In the genomic region with DNA sequence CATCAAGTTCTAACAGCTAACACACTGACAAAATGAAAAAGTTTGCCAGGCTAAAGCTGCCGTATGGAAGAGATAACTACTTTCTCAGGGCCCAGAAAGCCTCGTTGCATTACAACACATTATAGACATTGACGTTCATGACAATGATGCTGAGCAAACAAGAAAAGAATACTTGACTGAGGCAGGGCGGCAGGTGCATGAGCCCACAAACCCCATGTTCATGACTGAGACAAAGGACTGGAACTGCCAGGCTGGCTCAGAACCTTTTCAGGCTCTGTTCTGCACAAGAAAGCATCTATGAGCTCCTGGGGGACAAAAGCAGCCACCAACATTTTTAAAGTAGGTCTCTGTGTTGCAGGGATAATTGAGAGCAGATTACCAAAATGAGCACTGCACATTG, we compare ENCODE assay signal across 22 cellular contexts. TPM values are rescaled to one million over a fixed set of nuclear protein-coding genes. Genes with fewer than 3 reads are reported as not detected.
DNase-seq lines count a peak whose midpoint lies in the region; ATAC-seq and TF ChIP-seq lines count a peak whose summit lies in the region.
"Had no signal": no experiment of that assay in that cellular context is flagged by ENCODE, and none has a peak within 500 bp of the region (broad histone marks: within the 10 kb centered on the region; RNA-seq: fewer than 3 reads in every experiment).

No MANE protein-coding gene starts in this region.

- no peaks in the 10 kb centered on the region for H3K9me2 ChIP-seq in GM23338 (ENCODE audit: insufficient read depth)

- H3K4me1 Mint-ChIP-seq in GM23338, result peaks cover 8% of the 10 kb centered on the region
- H3K4me1 Mint-ChIP-seq in activated CD4-positive, alpha-beta memory T cell treated with anti-CD3 and anti-CD28 coated beads, Interleukin-2, amount 10 ng/mL, durations not matched to agents 7 days and 5 days, result peaks cover 14% of the 10 kb centered on the region

- H2AFZ ChIP-seq in GM23338, result no peak overlapping the region

- H4K20me1 ChIP-seq in GM23338 (replicated peaks; ENCODE audit: insufficient read depth), result no peaks in the 10 kb centered on the region

- no peak for DNase-seq in GM23338 (ENCODE audit: low spot score)
- DNase-seq in NCI-H2029 (lab: John Stamatoyannopoulos, UW), result peak; percentile 89
- DNase-seq in NCI-H748 treated with DMSO at 0.1 percent for 48 hours (lab: John Stamatoyannopoulos, UW), result peak; percentile 69
- peak; percentile 10 for DNase-seq in retina
- DNase-seq in activated CD4-positive, alpha-beta memory T cell treated with anti-CD3 and anti-CD28 coated beads, Interleukin-2, amount 10 ng/mL, durations not matched to agents 7 days and 5 days, result no peak
- DNase-seq in tibial nerve (ENCODE audit: low spot score in 2 of 2), result no peak
- DNase-seq: activated naive CD4-positive, alpha-beta T cell; activated T-cell treated with anti-CD3 and anti-CD28 coated beads, Interleukin-2, amount 50 U/mL, for 1 hour; adrenal gland; CD4-positive, alpha-beta T cell; colonic mucosa; DMS79 treated with DMSO at 0.1 percent for 48 hours; KBM-7; NCI-H446 treated with DMSO at 0.1 percent for 48 hours; RPMI8226; stimulated activated CD4-positive, alpha-beta T cell treated with anti-CD3 and anti-CD28 coated beads, Interleukin-1b, Interleukin-23, amount 100 ng/mL, for 48 hours had no signal

- ATAC-seq in GM23338 (peak; percentile 29; the same call in 1 of the 3 replicates), gastroesophageal sphincter (no peak)
- ATAC-seq: activated CD4-positive, CD25-positive, alpha-beta regulatory T cell treated with anti-CD3 and anti-CD28 coated beads, Interleukin-2, amount 50 U/mL, for 24 hours; GM12878 had no signal

- no peaks in the 10 kb centered on the region for H3K36me3 ChIP-seq in GM23338 (ENCODE audit: insufficient read depth)
- no peaks in the 10 kb centered on the region for H3K36me3 ChIP-seq in gastroesophageal sphincter
- H3K36me3 ChIP-seq in tibial nerve, result no peaks in the 10 kb centered on the region
- H3K36me3 ChIP-seq: adrenal gland, colonic mucosa, vagina had no signal

- TF ChIP-seq EP300 in gastroesophageal sphincter (IDR thresholded peaks at IDR 0.05), result no peak
- no peak for TF ChIP-seq EP300 in tibial nerve (IDR thresholded peaks at IDR 0.05)

- no peak overlapping the region for H3K27ac ChIP-seq in GM23338 (ENCODE audit: low read depth)
- H3K27ac ChIP-seq in gastroesophageal sphincter, result no peak overlapping the region
- H3K27ac ChIP-seq in tibial nerve, result no peak overlapping the region
- H3K27ac ChIP-seq: adrenal gland, colonic mucosa, skin epidermis, vagina had no signal

- no peaks in the 10 kb centered on the region for H3F3A ChIP-seq in GM23338 (replicated peaks; ENCODE audit: low read depth)

- no peaks in the 10 kb centered on the region for H3K79me2 ChIP-seq in GM23338 (replicated peaks; ENCODE audit: insufficient read depth)

- H3K9me3 ChIP-seq in gastroesophageal sphincter (no peaks in the 10 kb centered on the region), tibial nerve (peaks cover 0 to 2% (median 0%) of the 10 kb centered on the region in 4 donors)
- H3K9me3 ChIP-seq: adrenal gland, colonic mucosa, vagina had no signal

- POLR2A ChIA-PET in activated CD4-positive, alpha-beta memory T cell treated with anti-CD3 and anti-CD28 coated beads, Interleukin-2, amount 10 ng/mL, durations not matched to agents 7 days and 5 days (lab: Charles Lee), result no interaction called here

- TF ChIP-seq CTCF in GM23338 (conservative IDR thresholded peaks at IDR 0.05; ENCODE audit: low read depth in 2 of 2), result no peak
- TF ChIP-seq CTCF in gastroesophageal sphincter (IDR thresholded peaks at IDR 0.05), result no peak
- TF ChIP-seq CTCF in tibial nerve (IDR thresholded peaks at IDR 0.05), result no peak

- H3K9me3 Mint-ChIP-seq in GM23338, result peaks cover 19% of the 10 kb centered on the region; the same call in 2 of the 3 replicates
- H3K9me3 Mint-ChIP-seq in activated CD4-positive, alpha-beta memory T cell treated with anti-CD3 and anti-CD28 coated beads, Interleukin-2, amount 10 ng/mL, durations not matched to agents 7 days and 5 days, result no peaks in the 10 kb centered on the region
- H3K9me3 Mint-ChIP-seq: CD4-positive, alpha-beta T cell had no signal

- H3K4me1 ChIP-seq in GM23338 (ENCODE audit: insufficient read depth) (no peaks in the 10 kb centered on the region), gastroesophageal sphincter (no peaks in the 10 kb centered on the region), tibial nerve (no peaks in the 10 kb centered on the region)
- H3K4me1 ChIP-seq: adrenal gland, colonic mucosa, vagina had no signal

- no peak overlapping the region for H3K4me3 ChIP-seq in GM23338
- no peak overlapping the region for H3K4me3 ChIP-seq in gastroesophageal sphincter
- no peak overlapping the region for H3K4me3 ChIP-seq in tibial nerve
- H3K4me3 ChIP-seq: adrenal gland, colonic mucosa, GM12878, skin epidermis, vagina had no signal

- H3K36me3 Mint-ChIP-seq in GM23338 (ENCODE audit: low read depth), result peaks cover 14% of the 10 kb centered on the region; the same call in 2 of the 3 replicates
- peaks cover 4% of the 10 kb centered on the region for H3K36me3 Mint-ChIP-seq in activated CD4-positive, alpha-beta memory T cell treated with anti-CD3 and anti-CD28 coated beads, Interleukin-2, amount 10 ng/mL, durations not matched to agents 7 days and 5 days (ENCODE audit: low read depth)

- TF ChIP-seq POLR2A in gastroesophageal sphincter (IDR thresholded peaks at IDR 0.05), result no peak
- no peak for TF ChIP-seq POLR2A in tibial nerve (IDR thresholded peaks at IDR 0.05)

- CTCF ChIA-PET in activated CD4-positive, alpha-beta memory T cell treated with anti-CD3 and anti-CD28 coated beads, Interleukin-2, amount 10 ng/mL, durations not matched to agents 7 days and 5 days (lab: Charles Lee), result interaction anchor here (1.9 kb wide), 1 partner anchor 18 kb away, joined by 10 read pairs; no protein-coding TSS in a partner anchor

- no peak overlapping the region for H3K4me3 Mint-ChIP-seq in GM23338
- H3K4me3 Mint-ChIP-seq in activated CD4-positive, alpha-beta memory T cell treated with anti-CD3 and anti-CD28 coated beads, Interleukin-2, amount 10 ng/mL, durations not matched to agents 7 days and 5 days, result no peak overlapping the region
- H3K4me3 Mint-ChIP-seq: CD4-positive, alpha-beta T cell had no signal

- H3K27me3 ChIP-seq in GM23338 (ENCODE audit: insufficient read depth), result no peaks in the 10 kb centered on the region
- no peaks in the 10 kb centered on the region for H3K27me3 ChIP-seq in gastroesophageal sphincter
- no peaks in the 10 kb centered on the region for H3K27me3 ChIP-seq in tibial nerve
- H3K27me3 ChIP-seq: adrenal gland, colonic mucosa, vagina had no signal

- peaks cover 2% of the 10 kb centered on the region for H3K27me3 Mint-ChIP-seq in GM23338 (ENCODE audit: insufficient read depth, low read depth, poor library complexity)
- H3K27me3 Mint-ChIP-seq in activated CD4-positive, alpha-beta memory T cell treated with anti-CD3 and anti-CD28 coated beads, Interleukin-2, amount 10 ng/mL, durations not matched to agents 7 days and 5 days, result no peaks in the 10 kb centered on the region
- H3K27me3 Mint-ChIP-seq: CD4-positive, alpha-beta T cell had no signal

- H3K4me2 ChIP-seq in GM23338, result no peak overlapping the region

- no peak overlapping the region for H3K27ac Mint-ChIP-seq in GM23338
- H3K27ac Mint-ChIP-seq in activated CD4-positive, alpha-beta memory T cell treated with anti-CD3 and anti-CD28 coated beads, Interleukin-2, amount 10 ng/mL, durations not matched to agents 7 days and 5 days, result no peak overlapping the region
- H3K27ac Mint-ChIP-seq: CD4-positive, alpha-beta T cell had no signal

- 79% methylated on average over 4 of the region's 4 CpGs; no CpG with 5 or more reads in 1 of the 2 donors for WGBS in gastroesophageal sphincter (ENCODE audit: low coverage in 1 of 2), 2 donors
- 75 to 81% methylated on average over 4 of the region's 4 CpGs for WGBS in tibial nerve, 2 donors

TF ChIP-seq in GM23338, 12 proteins besides CTCF, POLR2A, EP300 and RAD21 (continues in another document):
- TF ChIP-seq JUNB (IDR thresholded peaks at IDR 0.05; ENCODE audit: unreplicated experiment) (no peak), ZNF114 (CRISPR knock-in tag; IDR thresholded peaks at IDR 0.05) (no peak)

RNA-seq across cellular contexts. Expression of a gene that starts 13.6 kb away (rescaled TPM):
- 0.14 TPM in 1 of 2 replicates, not detected in the other for total RNA-seq in GM23338 (2014; rRNA removed; shearing (Covaris generic))
- polyA plus RNA-seq in GM23338 (2016; fragmentation: Nextera tagmentation; extraction: Ambion mirVana), result not detected in 2 replicates
- 1 to 10 TPM; 1.4 to 2.4 (median 2.0) TPM for total RNA-seq in gastroesophageal sphincter
- total RNA-seq in activated CD4-positive, alpha-beta memory T cell treated with anti-CD3 and anti-CD28 coated beads, Interleukin-2, amount 10 ng/mL, durations not matched to agents 7 days and 5 days, result 1 to 10 TPM; 3.9 to 5.4 TPM
- 1 to 10 TPM; 4.2 to 8.6 (median 5.2) TPM for total RNA-seq in tibial nerve

RNA-seq across cellular contexts. Expression of a gene that starts 24.6 kb away (rescaled TPM):
- 14.5 and 20.3 TPM in 2 replicates for total RNA-seq in GM23338 (2014; rRNA removed; shearing (Covaris generic))
- 11.2 and 13.0 TPM in 2 replicates for polyA plus RNA-seq in GM23338 (2016; fragmentation: Nextera tagmentation; extraction: Ambion mirVana)
- total RNA-seq in gastroesophageal sphincter, result 100 to 1,000 TPM in 2 of 4 donors, 10 to 100 TPM in 2; 90.0 to 155 (median 98.4) TPM
- under 1 TPM; 0.18 to 0.33 TPM for total RNA-seq in activated CD4-positive, alpha-beta memory T cell treated with anti-CD3 and anti-CD28 coated beads, Interleukin-2, amount 10 ng/mL, durations not matched to agents 7 days and 5 days
- total RNA-seq in tibial nerve, result 100 to 1,000 TPM in 2 of 4 donors, 10 to 100 TPM in 2; 70.4 to 111 (median 98.2) TPM
- total RNA-seq: CD4-positive, alpha-beta T cell had no signal

RNA-seq across cellular contexts. Expression of a gene that starts 38.4 kb away (rescaled TPM):
- total RNA-seq in GM23338 (2014; rRNA removed; shearing (Covaris generic)), result 0.07 TPM in 1 of 2 replicates, not detected in the other
- not detected in 2 replicates for polyA plus RNA-seq in GM23338 (2016; fragmentation: Nextera tagmentation; extraction: Ambion mirVana)
- total RNA-seq in gastroesophageal sphincter (10 to 100 TPM in 3 of 4 donors, 1 to 10 TPM in 1; 4.7 to 16.2 (median 11.9) TPM), tibial nerve (10 to 100 TPM; 15.7 to 29.7 (median 22.8) TPM)
- total RNA-seq in activated CD4-positive, alpha-beta memory T cell treated with anti-CD3 and anti-CD28 coated beads, Interleukin-2, amount 10 ng/mL, durations not matched to agents 7 days and 5 days, result 10 to 100 TPM; 11.7 to 12.0 TPM
- total RNA-seq: HT1080 had no signal

Comparison
In these comparisons a context has a peak if more than half of its experiments do, and no peak if none do; other contexts are left out.
1. DNase-seq: peak in NCI-H2029 (single experiment), NCI-H748 treated with DMSO at 0.1 percent for 48 hours (single experiment) and retina (single experiment); none in GM23338 (single experiment), activated CD4-positive, alpha-beta memory T cell treated with anti-CD3 and anti-CD28 coated beads, Interleukin-2, amount 10 ng/mL, durations not matched to agents 7 days and 5 days (single experiment) and tibial nerve (0 of 2).
2. RNA of a gene that starts 24.6 kb away (total RNA-seq): 70.4 to 111 TPM in tibial nerve, 90.0 to 155 TPM in gastroesophageal sphincter and 14.5 to 20.3 TPM in GM23338; 0.18 to 0.33 TPM in activated CD4-positive, alpha-beta memory T cell treated with anti-CD3 and anti-CD28 coated beads, Interleukin-2, amount 10 ng/mL, durations not matched to agents 7 days and 5 days; every median in the first group is over 10 times any median in the second.